1 cellular context compared by ENCODE assay signal in the genomic region with DNA sequence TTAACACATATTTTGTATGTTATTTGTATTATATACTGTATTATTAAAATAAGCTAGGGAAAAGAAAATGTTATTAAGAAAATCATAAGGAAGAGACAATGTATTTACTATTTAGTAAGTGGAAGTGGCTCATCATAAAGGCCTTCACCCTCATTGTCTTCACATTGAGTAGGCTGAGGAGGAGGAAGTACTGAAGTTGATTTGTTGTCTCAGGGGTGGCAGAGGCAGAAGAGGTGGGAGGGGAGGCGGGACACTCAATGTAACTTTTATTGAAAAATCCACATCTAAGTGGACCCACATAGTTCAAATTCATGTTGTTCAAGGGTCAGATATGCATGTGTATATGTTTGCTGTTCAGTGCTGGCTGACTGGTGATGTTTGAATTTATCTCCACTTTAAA.
TF ChIP-seq lines count a peak whose summit lies in the region.

No MANE protein-coding gene starts in this region.

TF ChIP-seq in HepG2, 621 proteins besides CTCF, POLR2A, EP300 and RAD21:
- TF ChIP-seq, protein P1, sequence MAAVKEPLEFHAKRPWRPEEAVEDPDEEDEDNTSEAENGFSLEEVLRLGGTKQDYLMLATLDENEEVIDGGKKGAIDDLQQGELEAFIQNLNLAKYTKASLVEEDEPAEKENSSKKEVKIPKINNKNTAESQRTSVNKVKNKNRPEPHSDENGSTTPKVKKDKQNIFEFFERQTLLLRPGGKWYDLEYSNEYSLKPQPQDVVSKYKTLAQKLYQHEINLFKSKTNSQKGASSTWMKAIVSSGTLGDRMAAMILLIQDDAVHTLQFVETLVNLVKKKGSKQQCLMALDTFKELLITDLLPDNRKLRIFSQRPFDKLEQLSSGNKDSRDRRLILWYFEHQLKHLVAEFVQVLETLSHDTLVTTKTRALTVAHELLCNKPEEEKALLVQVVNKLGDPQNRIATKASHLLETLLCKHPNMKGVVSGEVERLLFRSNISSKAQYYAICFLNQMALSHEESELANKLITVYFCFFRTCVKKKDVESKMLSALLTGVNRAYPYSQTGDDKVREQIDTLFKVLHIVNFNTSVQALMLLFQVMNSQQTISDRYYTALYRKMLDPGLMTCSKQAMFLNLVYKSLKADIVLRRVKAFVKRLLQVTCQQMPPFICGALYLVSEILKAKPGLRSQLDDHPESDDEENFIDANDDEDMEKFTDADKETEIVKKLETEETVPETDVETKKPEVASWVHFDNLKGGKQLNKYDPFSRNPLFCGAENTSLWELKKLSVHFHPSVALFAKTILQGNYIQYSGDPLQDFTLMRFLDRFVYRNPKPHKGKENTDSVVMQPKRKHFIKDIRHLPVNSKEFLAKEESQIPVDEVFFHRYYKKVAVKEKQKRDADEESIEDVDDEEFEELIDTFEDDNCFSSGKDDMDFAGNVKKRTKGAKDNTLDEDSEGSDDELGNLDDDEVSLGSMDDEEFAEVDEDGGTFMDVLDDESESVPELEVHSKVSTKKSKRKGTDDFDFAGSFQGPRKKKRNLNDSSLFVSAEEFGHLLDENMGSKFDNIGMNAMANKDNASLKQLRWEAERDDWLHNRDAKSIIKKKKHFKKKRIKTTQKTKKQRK (IDR thresholded peaks at IDR 0.05; ENCODE audit: low read length), result no peak
TF ChIP-seq in HepG2: peak in this region for 0.
